Comparison of ENCODE assay signal across 29 cellular contexts in genomic region chr12:17235996-17236395, GRCh38.
"Had no signal": no experiment of that assay in that cellular context is flagged by ENCODE, and none has a peak within 500 bp of the region (broad histone marks: within the 10 kb centered on the region; RNA-seq: fewer than 3 reads in every experiment).

No MANE protein-coding gene starts in this region.

- FAIRE-seq: K562, TTC549 had no signal

- ATAC-seq: activated CD4-positive, alpha-beta T cell treated with anti-CD3 and anti-CD28 coated beads for 36 hours; activated CD4-positive, CD25-positive, alpha-beta regulatory T cell treated with anti-CD3 and anti-CD28 coated beads, Interleukin-2, amount 50 U/mL, for 24 hours; activated CD8-positive, alpha-beta T cell treated with anti-CD3 and anti-CD28 coated beads, Interleukin-2, amount 10 ng/mL, durations not matched to agents 7 days and 5 days; K562; PC-3 had no signal

- H3K27me3 ChIP-seq: ascending aorta, cardiac muscle cell, Peyer's patch, SJSA1 had no signal

- H3K36me3 ChIP-seq: ascending aorta, cardiac muscle cell, Peyer's patch, SJSA1 had no signal

- H3K27ac ChIP-seq: ascending aorta, cardiac muscle cell, Peyer's patch, SJSA1 had no signal

- H3K4me1 ChIP-seq: ascending aorta, Peyer's patch, SJSA1 had no signal

- H3K4me3 ChIP-seq: ascending aorta, cardiac muscle cell, K562, Peyer's patch, SJSA1 had no signal

- H3K9me3 ChIP-seq: ascending aorta, Peyer's patch had no signal

- H3K4me2 ChIP-seq: SK-N-SH had no signal

- DNase-seq: activated CD4-positive, alpha-beta T cell treated with anti-CD3 and anti-CD28 coated beads for 36 hours; activated CD4-positive, alpha-beta T cell treated with anti-CD3 and anti-CD28 coated beads, Interleukin-2, amount 10 ng/mL, durations not matched to agents 7 days and 5 days; activated CD4-positive, alpha-beta T cell treated with anti-CD3 and anti-CD28 coated beads, Interleukin-2, amount 50 U/mL, for 48 hours; activated CD8-positive, alpha-beta T cell treated with anti-CD3 and anti-CD28 coated beads, Interleukin-2, amount 10 ng/mL, durations not matched to agents 7 days and 5 days; activated gamma-delta T cell; activated naive CD4-positive, alpha-beta T cell treated with Interleukin-2 at 50 U/mL for 16 hours; activated naive CD8-positive, alpha-beta T cell treated with anti-CD3 and anti-CD28 coated beads, Interleukin-2, amount 10 ng/mL, durations not matched to agents 7 days and 5 days; activated T-cell treated with anti-CD3 and anti-CD28 coated beads, Interleukin-2, amount 50 U/mL, for 24 hours; amygdala; NCI-H1105; NCI-H1436; NCI-H1694 treated with DMSO at 0.1 percent for 48 hours; NCI-H2029; NCI-H2107; NCI-H2171; NCI-H510A treated with DMSO at 0.1 percent for 48 hours; NCI-H526 treated with DMSO at 0.1 percent for 48 hours; NCI-H774; PC-3; Peyer's patch; RPMI8226; SHP77 treated with DMSO at 0.1 percent for 48 hours; SK-N-SH had no signal

- H3K9ac ChIP-seq: SK-N-SH had no signal
